Comparison of ENCODE assay signal across 24 cellular contexts in genomic region chr2:53286336-53286735, GRCh38.
DNase-seq lines count a peak whose midpoint lies in the region; ATAC-seq lines count a peak whose summit lies in the region.
"Had no signal": no experiment of that assay in that cellular context is flagged by ENCODE, and none has a peak within 500 bp of the region (broad histone marks: within the 10 kb centered on the region; RNA-seq: fewer than 3 reads in every experiment).

No MANE protein-coding gene starts in this region.

- CTCF ChIA-PET in activated CD4-positive, alpha-beta memory T cell treated with anti-CD3 and anti-CD28 coated beads for 36 hours (lab: Charles Lee) = no interaction called here

- no peak overlapping the region for H3K4me3 Mint-ChIP-seq in activated CD4-positive, alpha-beta memory T cell treated with anti-CD3 and anti-CD28 coated beads for 36 hours
- H3K4me3 Mint-ChIP-seq: activated T-cell treated with anti-CD3 and anti-CD28 coated beads, Interleukin-2, amount 50 U/mL, for 4 hours; naive B cell; stimulated activated naive B cell treated with anti-CD40 and anti-IgM and Interleukin-4, amounts not matched to agents 10 μg/mL and 1 μg/mL and 100 μg/mL, for 72 hours; T-helper 17 cell had no signal

- H3K36me3 Mint-ChIP-seq in activated CD4-positive, alpha-beta memory T cell treated with anti-CD3 and anti-CD28 coated beads for 36 hours = no peaks in the 10 kb centered on the region
- H3K36me3 Mint-ChIP-seq: naive B cell; stimulated activated naive B cell treated with anti-CD40 and anti-IgM and Interleukin-4, amounts not matched to agents 10 μg/mL and 1 μg/mL and 100 μg/mL, for 72 hours had no signal

- no peaks in the 10 kb centered on the region for H3K9me3 Mint-ChIP-seq in activated CD4-positive, alpha-beta memory T cell treated with anti-CD3 and anti-CD28 coated beads for 36 hours
- H3K9me3 Mint-ChIP-seq: activated T-cell treated with anti-CD3 and anti-CD28 coated beads, Interleukin-2, amount 50 U/mL, for 4 hours; stimulated activated naive B cell treated with anti-CD40 and anti-IgM and Interleukin-4, amounts not matched to agents 10 μg/mL and 1 μg/mL and 100 μg/mL, for 72 hours had no signal

- ATAC-seq in GM18873 (IDR thresholded peaks at IDR 0.05; ENCODE audit: low FRiP score, unreplicated experiment) = no peak
- ATAC-seq: activated T-cell treated with anti-CD3 and anti-CD28 coated beads, Interleukin-2, amount 50 U/mL, for 4 hours; left lobe of liver; Panc1; stimulated activated naive B cell treated with anti-CD40 and anti-IgM and Interleukin-4, amounts not matched to agents 10 μg/mL and 1 μg/mL and 100 μg/mL, for 72 hours; T-helper 17 cell had no signal

- no peaks in the 10 kb centered on the region for H3K27me3 Mint-ChIP-seq in activated CD4-positive, alpha-beta memory T cell treated with anti-CD3 and anti-CD28 coated beads for 36 hours
- H3K27me3 Mint-ChIP-seq: naive B cell; stimulated activated naive B cell treated with anti-CD40 and anti-IgM and Interleukin-4, amounts not matched to agents 10 μg/mL and 1 μg/mL and 100 μg/mL, for 72 hours; T-helper 17 cell had no signal

- DNase-seq in DMS53 treated with DMSO at 0.1 percent for 48 hours (lab: John Stamatoyannopoulos, UW; ENCODE audit: unreplicated experiment) (peak; percentile 56), M059J (ENCODE audit: low read depth) (peak; percentile 14), astrocyte of the hippocampus (ENCODE audit: low read depth, low spot score) (peak; percentile 3), kidney glomerular epithelial cell (lab: John Stamatoyannopoulos, UW) (peak; percentile 51), T-helper 1 cell (no peak)
- no peak for DNase-seq in activated CD4-positive, alpha-beta memory T cell treated with anti-CD3 and anti-CD28 coated beads for 36 hours
- no peak for DNase-seq in activated naive CD4-positive, alpha-beta T cell (lab: John Stamatoyannopoulos, UW)
- DNase-seq: ACHN; activated CD4-positive, alpha-beta T cell treated with anti-CD3 and anti-CD28 coated beads for 4 hours; activated T-cell treated with anti-CD3 and anti-CD28 coated beads, Interleukin-2, amount 50 U/mL, for 4 hours; adrenal gland; central memory CD4-positive, alpha-beta T cell; COR-L47; head of caudate nucleus; naive B cell; NCI-H524; stimulated activated CD4-positive, alpha-beta T cell treated with anti-CD3 and anti-CD28 coated beads, Interleukin-4, amount 100 ng/mL, for 1 hour; stimulated activated naive B cell treated with anti-CD40 and anti-IgM and Interleukin-4, amounts not matched to agents 10 μg/mL and 1 μg/mL and 100 μg/mL, for 72 hours; T-helper 17 cell; testis; uterus had no signal

- POLR2A ChIA-PET in activated CD4-positive, alpha-beta memory T cell treated with anti-CD3 and anti-CD28 coated beads for 36 hours (lab: Charles Lee) = no interaction called here

- H3K4me1 Mint-ChIP-seq in activated CD4-positive, alpha-beta memory T cell treated with anti-CD3 and anti-CD28 coated beads for 36 hours (ENCODE audit: low read depth) = no peaks in the 10 kb centered on the region
- H3K4me1 Mint-ChIP-seq: naive B cell; stimulated activated naive B cell treated with anti-CD40 and anti-IgM and Interleukin-4, amounts not matched to agents 10 μg/mL and 1 μg/mL and 100 μg/mL, for 72 hours; T-helper 17 cell had no signal

- no peak overlapping the region for H3K27ac Mint-ChIP-seq in activated CD4-positive, alpha-beta memory T cell treated with anti-CD3 and anti-CD28 coated beads for 36 hours
- H3K27ac Mint-ChIP-seq: naive B cell; stimulated activated naive B cell treated with anti-CD40 and anti-IgM and Interleukin-4, amounts not matched to agents 10 μg/mL and 1 μg/mL and 100 μg/mL, for 72 hours; T-helper 17 cell had no signal

- intact Hi-C loops in activated CD4-positive, alpha-beta memory T cell treated with anti-CD3 and anti-CD28 coated beads for 36 hours (cut with micrococcal nuclease) = no loop called here

Comparison
In these comparisons a context has a peak if more than half of its experiments do, and no peak if none do; other contexts are left out.
1. DNase-seq: peak in DMS53 treated with DMSO at 0.1 percent for 48 hours (single experiment), M059J (single experiment), astrocyte of the hippocampus (single experiment) and kidney glomerular epithelial cell (single experiment); none in activated CD4-positive, alpha-beta memory T cell treated with anti-CD3 and anti-CD28 coated beads for 36 hours (single experiment), T-helper 1 cell (0 of 5) and activated naive CD4-positive, alpha-beta T cell (0 of 4).